Comparison of ENCODE assay signal across 13 cellular contexts in genomic region chr1:175434268-175434860, GRCh38.
DNase-seq lines count a peak whose midpoint lies in the region; ATAC-seq and TF ChIP-seq lines count a peak whose summit lies in the region.
"Had no signal": no experiment of that assay in that cellular context is flagged by ENCODE, and none has a peak within 500 bp of the region (broad histone marks: within the 10 kb centered on the region; RNA-seq: fewer than 3 reads in every experiment).

No MANE protein-coding gene starts in this region.

- 79 to 80% methylated on average over 10 to 12 of the region's 12 CpGs for WGBS in endodermal cell (ENCODE audit: insufficient coverage in 1 of 2, insufficient read length in 1 of 2), 2 experiments
- WGBS in testis, 2 donors = 39 to 51% methylated on average over 12 of the region's 12 CpGs
- 62 to 66% methylated on average over 12 of the region's 12 CpGs for WGBS in lower leg skin, 2 donors

- H4K20me1 ChIP-seq in Karpas-422 (ENCODE audit: insufficient read depth, low read depth, low read length) = no peaks in the 10 kb centered on the region

- H3K27ac ChIP-seq in left ventricle myocardium inferior (replicated peaks) (no peak overlapping the region), Karpas-422 (ENCODE audit: low read length) (no peak overlapping the region), endodermal cell (ENCODE audit: low read depth, low read length) (no peak overlapping the region), testis (no peak overlapping the region)
- H3K27ac ChIP-seq in CD8-positive, alpha-beta memory T cell (ENCODE audit: low read depth, low read length) = no peak overlapping the region
- H3K27ac ChIP-seq: stomach had no signal

- ATAC-seq in left cardiac atrium = no peak

- no peak overlapping the region for H3K27ac Mint-ChIP-seq in endodermal cell
- no peak overlapping the region for H3K27ac Mint-ChIP-seq in CD8-positive, alpha-beta memory T cell
- H3K27ac Mint-ChIP-seq: CD4-positive, alpha-beta T cell; dendritic cell treated with granulocyte-macrophage colony-stimulating factor and Interleukin-4, amounts not matched to agents 40 ng/mL and 50 ng/mL, for 4 days had no signal

- H3K4me1 ChIP-seq in left ventricle myocardium inferior = no peaks in the 10 kb centered on the region
- no peaks in the 10 kb centered on the region for H3K4me1 ChIP-seq in Karpas-422 (ENCODE audit: low read length)
- no peaks in the 10 kb centered on the region for H3K4me1 ChIP-seq in endodermal cell (ENCODE audit: control insufficient read depth, insufficient read depth, low read length)
- no peaks in the 10 kb centered on the region for H3K4me1 ChIP-seq in testis
- H3K4me1 ChIP-seq in CD8-positive, alpha-beta memory T cell (ENCODE audit: insufficient read depth, low read length) = no peaks in the 10 kb centered on the region
- H3K4me1 ChIP-seq: stomach had no signal

- H3K9me2 ChIP-seq in Karpas-422 (replicated peaks; ENCODE audit: insufficient read depth, low read length) = no peaks in the 10 kb centered on the region

- H3K9me3 Mint-ChIP-seq in endodermal cell = no peaks in the 10 kb centered on the region
- peaks cover 0 to 4% (median 0%) of the 10 kb centered on the region in 5 donors for H3K9me3 Mint-ChIP-seq in CD8-positive, alpha-beta memory T cell
- H3K9me3 Mint-ChIP-seq: dendritic cell treated with granulocyte-macrophage colony-stimulating factor and Interleukin-4, amounts not matched to agents 40 ng/mL and 50 ng/mL, for 4 days had no signal

- no peaks in the 10 kb centered on the region for H3K36me3 Mint-ChIP-seq in endodermal cell (ENCODE audit: low read depth)
- no peaks in the 10 kb centered on the region for H3K36me3 Mint-ChIP-seq in CD8-positive, alpha-beta memory T cell

- H3K9me3 ChIP-seq in left ventricle myocardium inferior (replicated peaks) (no peaks in the 10 kb centered on the region), Karpas-422 (ENCODE audit: low read length) (no peaks in the 10 kb centered on the region), endodermal cell (ENCODE audit: control insufficient read depth, low read length) (no peaks in the 10 kb centered on the region), testis (no peaks in the 10 kb centered on the region)
- H3K9me3 ChIP-seq in CD8-positive, alpha-beta memory T cell (ENCODE audit: low read length) = no peaks in the 10 kb centered on the region
- H3K9me3 ChIP-seq: stomach had no signal

- POLR2A ChIA-PET in CD8-positive, alpha-beta memory T cell (lab: Charles Lee) = no interaction called here

- TF ChIP-seq POLR2A in testis (IDR thresholded peaks at IDR 0.05) (no peak), lower leg skin (IDR thresholded peaks at IDR 0.05) (no peak)

- no peak overlapping the region for H3K4me2 ChIP-seq in Karpas-422 (ENCODE audit: low read depth, low read length, poor library complexity, severe bottlenecking)

- H3K4me3 ChIP-seq in left ventricle myocardium inferior = no peak overlapping the region
- H3K4me3 ChIP-seq in Karpas-422 (ENCODE audit: low read length) = no peak overlapping the region
- H3K4me3 ChIP-seq in endodermal cell (ENCODE audit: low read length) = no peak overlapping the region
- no peak overlapping the region for H3K4me3 ChIP-seq in testis
- no peak overlapping the region for H3K4me3 ChIP-seq in lower leg skin (ENCODE audit: low read depth, poor library complexity, severe bottlenecking)
- H3K4me3 ChIP-seq in CD8-positive, alpha-beta memory T cell (ENCODE audit: low read length) = no peak overlapping the region
- H3K4me3 ChIP-seq: stomach had no signal

- H3K9ac ChIP-seq in Karpas-422 (ENCODE audit: low read length) = no peak overlapping the region
- no peak overlapping the region for H3K9ac ChIP-seq in endodermal cell (ENCODE audit: extremely low read depth, low read length, poor library complexity, severe bottlenecking)

- intact Hi-C loops in left ventricle myocardium inferior (cut with micrococcal nuclease) (no loop called here), left cardiac atrium (cut with DNase I) (no loop called here), testis (cut with DNase I; ENCODE audit: low total_unique reads) (no loop called here), lower leg skin (cut with DNase I; ENCODE audit: low total_unique reads) (no loop called here)

- H3K4me1 Mint-ChIP-seq in endodermal cell = peaks cover 3% of the 10 kb centered on the region
- no peaks in the 10 kb centered on the region for H3K4me1 Mint-ChIP-seq in CD8-positive, alpha-beta memory T cell

- CTCF ChIA-PET in CD8-positive, alpha-beta memory T cell (lab: Charles Lee) = no interaction called here

- no peaks in the 10 kb centered on the region for H3K36me3 ChIP-seq in left ventricle myocardium inferior
- no peaks in the 10 kb centered on the region for H3K36me3 ChIP-seq in Karpas-422 (ENCODE audit: insufficient read depth, low read length)
- no peaks in the 10 kb centered on the region for H3K36me3 ChIP-seq in endodermal cell (ENCODE audit: control insufficient read depth, insufficient read depth, low read length)
- no peaks in the 10 kb centered on the region for H3K36me3 ChIP-seq in testis (ENCODE audit: low read depth, missing control alignments)
- no peaks in the 10 kb centered on the region for H3K36me3 ChIP-seq in CD8-positive, alpha-beta memory T cell (ENCODE audit: insufficient read depth, low read length)
- H3K36me3 ChIP-seq: stomach had no signal

- H3K27me3 Mint-ChIP-seq in endodermal cell (ENCODE audit: insufficient read depth) = peaks cover 19% of the 10 kb centered on the region
- peaks cover 23 to 54% of the 10 kb centered on the region in 2 donors for H3K27me3 Mint-ChIP-seq in CD8-positive, alpha-beta memory T cell
- H3K27me3 Mint-ChIP-seq: dendritic cell treated with granulocyte-macrophage colony-stimulating factor and Interleukin-4, amounts not matched to agents 40 ng/mL and 50 ng/mL, for 4 days had no signal

- H3K4me3 Mint-ChIP-seq in endodermal cell = no peak overlapping the region
- H3K4me3 Mint-ChIP-seq in CD8-positive, alpha-beta memory T cell = no peak overlapping the region
- H3K4me3 Mint-ChIP-seq: CD4-positive, alpha-beta T cell; dendritic cell treated with granulocyte-macrophage colony-stimulating factor and Interleukin-4, amounts not matched to agents 40 ng/mL and 50 ng/mL, for 4 days had no signal

- H2AFZ ChIP-seq in Karpas-422 (ENCODE audit: low read length) = no peak overlapping the region

- H3K27me3 ChIP-seq in left ventricle myocardium inferior (ENCODE audit: low read depth) = peaks cover 45% of the 10 kb centered on the region
- H3K27me3 ChIP-seq in Karpas-422 (ENCODE audit: low read length) = no peaks in the 10 kb centered on the region
- peaks cover 3% of the 10 kb centered on the region for H3K27me3 ChIP-seq in endodermal cell (ENCODE audit: control insufficient read depth, insufficient read depth, low read length, poor library complexity, severe bottlenecking)
- H3K27me3 ChIP-seq in testis = no peaks in the 10 kb centered on the region
- no peaks in the 10 kb centered on the region for H3K27me3 ChIP-seq in CD8-positive, alpha-beta memory T cell (ENCODE audit: insufficient read depth, low read length, poor library complexity, severe bottlenecking)

- no peaks in the 10 kb centered on the region for H3K79me2 ChIP-seq in Karpas-422 (ENCODE audit: low read length)

- DNase-seq in left ventricle myocardium inferior (no peak), left cardiac atrium (no peak), Karpas-422 (peak; percentile 74), endodermal cell (peak; percentile 83), testis (peak; percentile 16), lower leg skin (ENCODE audit: low spot score in 2 of 2) (no peak), epidermal melanocyte (ENCODE audit: insufficient read length, low spot score) (no peak)
- DNase-seq in CD8-positive, alpha-beta memory T cell = no peak
- DNase-seq: activated gamma-delta T cell treated with Interleukin-2 at 50 U/mL for 16 hours; CD4-positive, alpha-beta T cell; hypothalamus; stomach had no signal

- TF ChIP-seq CTCF in left ventricle myocardium inferior (IDR thresholded peaks at IDR 0.05; ENCODE audit: borderline replicate concordance) = peak; percentile 37
- peak; percentile 92 for TF ChIP-seq CTCF in endodermal cell (conservative IDR thresholded peaks at IDR 0.05)
- peak in 2 of 3 experiments; percentile 21 to 28 for TF ChIP-seq CTCF in testis (IDR thresholded peaks at IDR 0.05)
- TF ChIP-seq CTCF in lower leg skin (IDR thresholded peaks at IDR 0.05) = no peak

Comparison
In these comparisons a context has a peak if more than half of its experiments do, and no peak if none do; other contexts are left out.
1. DNase-seq: peak in Karpas-422 (single experiment), endodermal cell (single experiment) and testis (single experiment); none in left ventricle myocardium inferior (single experiment), left cardiac atrium (single experiment), lower leg skin (0 of 2), CD8-positive, alpha-beta memory T cell (0 of 5) and epidermal melanocyte (single experiment).
2. CTCF ChIP-seq: peak in left ventricle myocardium inferior (single experiment), endodermal cell (single experiment) and testis (2 of 3); none in lower leg skin (0 of 3).